13 cellular contexts compared by ENCODE assay signal in genomic region chr14:64760916-64761315, GRCh38. TPM values are rescaled to one million over a fixed set of nuclear protein-coding genes. Genes with fewer than 3 reads are reported as not detected.
DNase-seq lines count a peak whose midpoint lies in the region; ATAC-seq and TF ChIP-seq lines count a peak whose summit lies in the region.
"Had no signal": no experiment of that assay in that cellular context is flagged by ENCODE, and none has a peak within 500 bp of the region (broad histone marks: within the 10 kb centered on the region; RNA-seq: fewer than 3 reads in every experiment).

No MANE protein-coding gene starts in this region.

- peak overlapping the region; percentile 78 for H3K27ac ChIP-seq in PC-3 (ENCODE audit: low read length)
- H3K27ac ChIP-seq in smooth muscle cell (ENCODE audit: low read depth), result peak overlapping the region; percentile 82
- H3K27ac ChIP-seq: KMS-11, right lobe of liver had no signal

- H3K4me2 ChIP-seq in PC-3 (ENCODE audit: low read length) (peak overlapping the region; percentile 73), smooth muscle cell (no peak overlapping the region)
- H3K4me2 ChIP-seq: KMS-11 had no signal

- H3K9ac ChIP-seq in PC-3 (ENCODE audit: low read length), result peak overlapping the region; percentile 21; the same call in 1 of the 2 replicates
- H3K9ac ChIP-seq in smooth muscle cell (ENCODE audit: low read depth), result no peak overlapping the region
- H3K9ac ChIP-seq: KMS-11 had no signal

- H3K4me3 Mint-ChIP-seq in Caco-2 (ENCODE audit: unreplicated experiment), result no peak overlapping the region
- H3K4me3 Mint-ChIP-seq in glutamatergic neuron (ENCODE audit: unreplicated experiment), result peak overlapping the region; percentile 23
- H3K4me3 Mint-ChIP-seq: activated CD4-positive, alpha-beta memory T cell treated with anti-CD3 and anti-CD28 coated beads for 36 hours; activated T-cell treated with anti-CD3 and anti-CD28 coated beads, Interleukin-2, amount 50 U/mL, for 24 hours; B cell had no signal

- H2AFZ ChIP-seq in PC-3 (ENCODE audit: low read length) (no peak overlapping the region), smooth muscle cell (ENCODE audit: low read depth) (no peak overlapping the region)

- ATAC-seq in PC-3, result no peak
- ATAC-seq: esophagus mucosa had no signal

- H3K4me3 ChIP-seq in Caco-2 (ENCODE audit: low read depth, low read length) (no peak overlapping the region), PC-3 (ENCODE audit: low read length) (no peak overlapping the region), smooth muscle cell (no peak overlapping the region)
- H3K4me3 ChIP-seq: right lobe of liver had no signal

- H3K36me3 ChIP-seq in Caco-2 (ENCODE audit: control insufficient read depth, insufficient read depth, low read length), result no peaks in the 10 kb centered on the region
- H3K36me3 ChIP-seq in PC-3 (ENCODE audit: low read depth, low read length), result no peaks in the 10 kb centered on the region
- H3K36me3 ChIP-seq in smooth muscle cell (ENCODE audit: low read depth), result no peaks in the 10 kb centered on the region
- H3K36me3 ChIP-seq: right lobe of liver had no signal

- H3K4me1 Mint-ChIP-seq in Caco-2 (ENCODE audit: low read depth, unreplicated experiment) (peaks cover 67% of the 10 kb centered on the region), glutamatergic neuron (ENCODE audit: low read depth, unreplicated experiment) (peaks cover 50% of the 10 kb centered on the region)

- H3K4me1 ChIP-seq in Caco-2, result peaks cover 73% of the 10 kb centered on the region
- H3K4me1 ChIP-seq in PC-3 (ENCODE audit: insufficient read depth, low read length), result peaks cover 77% of the 10 kb centered on the region
- peaks cover 46% of the 10 kb centered on the region for H3K4me1 ChIP-seq in smooth muscle cell (ENCODE audit: low read depth)
- H3K4me1 ChIP-seq: right lobe of liver had no signal

- H3K9me3 Mint-ChIP-seq in Caco-2 (ENCODE audit: unreplicated experiment) (no peaks in the 10 kb centered on the region), glutamatergic neuron (ENCODE audit: unreplicated experiment) (peaks cover 2% of the 10 kb centered on the region)
- H3K9me3 Mint-ChIP-seq: activated CD4-positive, alpha-beta memory T cell treated with anti-CD3 and anti-CD28 coated beads for 36 hours; activated T-cell treated with anti-CD3 and anti-CD28 coated beads, Interleukin-2, amount 50 U/mL, for 24 hours had no signal

- H3F3A ChIP-seq in PC-3 (ENCODE audit: low read length, unreplicated experiment) (no peaks in the 10 kb centered on the region), smooth muscle cell (ENCODE audit: low read depth) (peaks cover 38% of the 10 kb centered on the region)

- H4K20me1 ChIP-seq in PC-3 (ENCODE audit: low read length) (no peaks in the 10 kb centered on the region), smooth muscle cell (ENCODE audit: low read depth) (no peaks in the 10 kb centered on the region)

- H3K27me3 ChIP-seq in Caco-2 (replicated peaks; ENCODE audit: control insufficient read depth, insufficient read depth, low read length), result no peaks in the 10 kb centered on the region
- H3K27me3 ChIP-seq in PC-3 (ENCODE audit: low read length), result no peaks in the 10 kb centered on the region
- no peaks in the 10 kb centered on the region for H3K27me3 ChIP-seq in smooth muscle cell (ENCODE audit: low read depth)
- H3K27me3 ChIP-seq: right lobe of liver had no signal

- POLR2A ChIA-PET in Caco-2 (lab: Charles Lee) (no interaction called here), PC-3 (lab: Charles Lee; ENCODE audit: unreplicated experiment) (no interaction called here)

- CTCF ChIA-PET in Caco-2 (lab: Charles Lee), result interaction anchor here (1.0 kb wide), 2 partner anchors 46 to 63 kb away, joined by 3 to 4 read pairs; no protein-coding TSS in a partner anchor
- CTCF ChIA-PET in PC-3 (lab: Charles Lee), result interaction anchor here (0.6 kb wide), 1 partner anchor 126 kb away, joined by 3 read pairs; no protein-coding TSS in a partner anchor

- H3K27me3 Mint-ChIP-seq in Caco-2 (ENCODE audit: insufficient read depth, unreplicated experiment) (no peaks in the 10 kb centered on the region), glutamatergic neuron (ENCODE audit: unreplicated experiment) (peaks cover 18% of the 10 kb centered on the region)
- H3K27me3 Mint-ChIP-seq: activated CD4-positive, alpha-beta memory T cell treated with anti-CD3 and anti-CD28 coated beads for 36 hours had no signal

- no peaks in the 10 kb centered on the region for H3K79me2 ChIP-seq in PC-3 (ENCODE audit: low read length)
- no peaks in the 10 kb centered on the region for H3K79me2 ChIP-seq in smooth muscle cell (ENCODE audit: low read depth)

- H3K9me3 ChIP-seq in Caco-2, result no peaks in the 10 kb centered on the region
- H3K9me3 ChIP-seq in PC-3 (ENCODE audit: low read length), result no peaks in the 10 kb centered on the region
- no peaks in the 10 kb centered on the region for H3K9me3 ChIP-seq in smooth muscle cell (replicated peaks; ENCODE audit: low read depth)
- H3K9me3 ChIP-seq: right lobe of liver had no signal

- intact Hi-C loops in Caco-2 (cut with micrococcal nuclease; ENCODE audit: unreplicated experiment) (loop anchor here (5.0 kb wide), 3 partner anchors 131 to 419 kb away; partner anchors contain the start of gene HSPA2), PC-3 (cut with micrococcal nuclease) (loop anchor here (5.0 kb wide), 1 partner anchor 131 kb away; no protein-coding TSS in a partner anchor)

- H3K36me3 Mint-ChIP-seq in Caco-2 (ENCODE audit: insufficient read depth, unreplicated experiment), result peaks cover 40% of the 10 kb centered on the region
- no peaks in the 10 kb centered on the region for H3K36me3 Mint-ChIP-seq in glutamatergic neuron (ENCODE audit: unreplicated experiment)
- H3K36me3 Mint-ChIP-seq: activated CD4-positive, alpha-beta memory T cell treated with anti-CD3 and anti-CD28 coated beads for 36 hours had no signal

- DNase-seq in Caco-2 (no peak), PC-3 (no peak), glutamatergic neuron (no peak), smooth muscle cell (lab: John Stamatoyannopoulos, UW; ENCODE audit: unreplicated experiment) (no peak), ureter (ENCODE audit: low spot score) (no peak), superior temporal gyrus (ENCODE audit: extremely low spot score) (no peak), COLO668 (lab: John Stamatoyannopoulos, UW; ENCODE audit: unreplicated experiment) (no peak)

- H3K27ac Mint-ChIP-seq in Caco-2 (ENCODE audit: unreplicated experiment) (peak overlapping the region; percentile 92), glutamatergic neuron (ENCODE audit: unreplicated experiment) (peak overlapping the region; percentile 29)
- H3K27ac Mint-ChIP-seq: activated CD4-positive, alpha-beta memory T cell treated with anti-CD3 and anti-CD28 coated beads for 36 hours; activated T-cell treated with anti-CD3 and anti-CD28 coated beads, Interleukin-2, amount 50 U/mL, for 24 hours; B cell had no signal

- WGBS in smooth muscle cell (ENCODE audit: low lambda C conversion rate), result 85% methylated on average over 5 of the region's 5 CpGs

- BruUV-seq in Caco-2 (replicated peaks; lab: Mats Ljungman, UMichigan) (no TSS peak), PC-3 (replicated peaks; lab: Mats Ljungman, UMichigan) (no TSS peak)

- TF ChIP-seq CTCF in Caco-2 (IDR thresholded peaks at IDR 0.05; ENCODE audit: insufficient read depth in 1 of 2, low read depth in 1 of 2, low read length in 1 of 2, severe bottlenecking in 1 of 2, unreplicated experiment in 1 of 2), result no peak
- no peak for TF ChIP-seq CTCF in PC-3 (conservative IDR thresholded peaks at IDR 0.05; ENCODE audit: low read depth, low read length)
- no peak for TF ChIP-seq CTCF in glutamatergic neuron (IDR thresholded peaks at IDR 0.05; ENCODE audit: partially characterized antibody, unreplicated experiment)
- no peak for TF ChIP-seq CTCF in smooth muscle cell (IDR thresholded peaks at IDR 0.05; ENCODE audit: borderline replicate concordance, insufficient read depth, poor library complexity, severe bottlenecking)

- H3K9me2 ChIP-seq in PC-3 (replicated peaks; ENCODE audit: low read length), result no peaks in the 10 kb centered on the region

RNA-seq across cellular contexts. Expression of gene PLEKHG3, which starts 56.7 kb away (rescaled TPM):
- total RNA-seq in Caco-2 (2022), result 85.9 and 90.8 TPM in 2 replicates
- total RNA-seq in PC-3 (2014; rRNA removed), result 49.6 and 64.0 TPM in 2 replicates
- 10.1 TPM for total RNA-seq in glutamatergic neuron (ENCODE audit: unreplicated experiment)
- 15.6 and 17.6 TPM in 2 replicates for total RNA-seq in smooth muscle cell
- polyA plus RNA-seq in smooth muscle cell, result 18.3 and 21.9 TPM in 2 replicates
- 111 TPM for total RNA-seq in ureter
